In the genomic region with DNA sequence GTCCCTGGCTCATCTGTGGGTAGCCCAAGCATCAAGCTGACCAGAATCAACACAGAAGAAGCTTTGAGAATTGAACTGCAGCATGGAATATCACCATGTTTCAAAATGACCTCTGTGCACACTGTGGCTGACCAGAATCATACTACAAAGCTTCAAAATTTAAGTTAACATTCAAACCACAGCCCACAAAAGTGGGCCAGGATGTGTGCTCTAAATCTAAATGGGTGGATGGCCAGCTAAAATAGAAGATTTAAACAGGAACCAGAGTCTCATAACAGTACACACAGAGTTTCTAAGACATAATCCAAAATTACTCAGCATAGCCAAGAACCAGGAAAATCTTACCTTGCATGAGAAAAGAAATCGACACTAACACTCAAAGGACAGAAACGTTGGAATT, we compare ENCODE assay signal across 19 cellular contexts. TPM values are rescaled to one million over a fixed set of nuclear protein-coding genes. Genes with fewer than 3 reads are reported as not detected.
DNase-seq lines count a peak whose midpoint lies in the region; ATAC-seq, FAIRE-seq and TF ChIP-seq lines count a peak whose summit lies in the region.
"Had no signal": no experiment of that assay in that cellular context is flagged by ENCODE, and none has a peak within 500 bp of the region (broad histone marks: within the 10 kb centered on the region; RNA-seq: fewer than 3 reads in every experiment).

No MANE protein-coding gene starts in this region.

- no peaks in the 10 kb centered on the region for H3K4me1 ChIP-seq in aorta (ENCODE audit: control insufficient read depth in 1 of 2, insufficient read depth in 2 of 2, low read length in 2 of 2)
- H3K4me1 ChIP-seq in spleen: no peaks in the 10 kb centered on the region
- H3K4me1 ChIP-seq: Caco-2, left lung, right lobe of liver had no signal

- FAIRE-seq in GM19239 (lab: Jason Lieb, UNC): peak; percentile 40
- FAIRE-seq: colon had no signal

- H3K4me3 ChIP-seq in aorta (ENCODE audit: low read length in 2 of 2) (no peak overlapping the region), spleen (no peak overlapping the region)
- H3K4me3 ChIP-seq: left lung, right lobe of liver, thoracic aorta had no signal

- no peaks in the 10 kb centered on the region for H3K27me3 ChIP-seq in aorta (ENCODE audit: control insufficient read depth in 1 of 2, insufficient read depth in 2 of 2, low read length in 1 of 2)
- H3K27me3 ChIP-seq in spleen (replicated peaks in 1 of 7): no peaks in the 10 kb centered on the region
- H3K27me3 ChIP-seq: left lung, right lobe of liver had no signal

- H3K9me3 ChIP-seq in aorta (ENCODE audit: control insufficient read depth, low read length) (peaks cover 3% of the 10 kb centered on the region), spleen (peaks cover 0 to 18% (median 12%) of the 10 kb centered on the region in 8 donors)
- H3K9me3 ChIP-seq: right lobe of liver, thoracic aorta had no signal

- ATAC-seq in GM18499 (IDR thresholded peaks at IDR 0.05; ENCODE audit: insufficient read depth, unreplicated experiment): peak; percentile 74
- ATAC-seq in HG02852 (IDR thresholded peaks at IDR 0.05; ENCODE audit: unreplicated experiment): peak; percentile 93
- no peak for ATAC-seq in aorta (ENCODE audit: low FRiP score)
- ATAC-seq: left lung, PC-3, right lobe of liver had no signal

- 67 to 80% methylated on average over 2 of the region's 2 CpGs for WGBS in aorta, 2 donors
- WGBS in spleen, 5 donors: 72 to 87% (median 82%) methylated on average over 2 of the region's 2 CpGs

- TF ChIP-seq POLR2A in spleen (IDR thresholded peaks at IDR 0.05): no peak

- TF ChIP-seq CTCF in spleen (IDR thresholded peaks at IDR 0.05 in 8 of 11, conservative IDR thresholded peaks at IDR 0.05 in 3 of 11): no peak

- no peaks in the 10 kb centered on the region for H3K36me3 ChIP-seq in aorta (ENCODE audit: control insufficient read depth in 1 of 2, insufficient read depth in 2 of 2, low read length in 1 of 2)
- H3K36me3 ChIP-seq in spleen: no peaks in the 10 kb centered on the region
- H3K36me3 ChIP-seq: left lung, right lobe of liver, thoracic aorta had no signal

- intact Hi-C loops in aorta (cut with DNase I): no loop called here
- intact Hi-C loops in spleen (cut with DNase I; ENCODE audit: low total_unique reads): no loop called here

- H3K27ac ChIP-seq in aorta (ENCODE audit: low read depth in 1 of 2, low read length in 2 of 2) (no peak overlapping the region), spleen (no peak overlapping the region)
- H3K27ac ChIP-seq: left lung, right lobe of liver, thoracic aorta had no signal

- DNase-seq in GM19239 (ENCODE audit: insufficient read length, low spot score) (no peak), MV-4-11 (lab: John Stamatoyannopoulos, UW) (peak; percentile 48), NCI-H510A treated with DMSO at 0.1 percent for 48 hours (lab: John Stamatoyannopoulos, UW) (no peak), AG08395 (ENCODE audit: low spot score) (no peak), aorta (no peak), spleen (no peak)
- DNase-seq: activated CD8-positive, alpha-beta memory T cell treated with anti-CD3 and anti-CD28 coated beads, Interleukin-2, amount 50 U/mL, for 4 hours; activated naive CD4-positive, alpha-beta T cell treated with anti-CD3 and anti-CD28 coated beads for 36 hours; Caco-2; foreskin melanocyte; left lung; NCI-H2081 treated with DMSO at 0.1 percent for 48 hours; NCI-H526; PC-3; right lobe of liver had no signal

RNA-seq across cellular contexts. Expression of gene KLF3, which starts 46.1 kb away (rescaled TPM):
- 10 to 100 TPM; 45.9 to 66.8 TPM for total RNA-seq in aorta
- polyA plus RNA-seq in aorta: 10 to 100 TPM; 13.0 to 16.7 TPM
- total RNA-seq in spleen: 10 to 100 TPM; 60.6 to 87.5 (median 77.9) TPM
- polyA plus RNA-seq in spleen: 10 to 100 TPM in 1 of 3 donors, 1 to 10 TPM in 2; 8.0 to 16.4 (median 9.5) TPM
